Comparison of ENCODE assay signal across 23 cellular contexts in genomic region chr4:7655267-7655548, GRCh38.
DNase-seq lines count a peak whose midpoint lies in the region; ATAC-seq and TF ChIP-seq lines count a peak whose summit lies in the region.
"Had no signal": no experiment of that assay in that cellular context is flagged by ENCODE, and none has a peak within 500 bp of the region (broad histone marks: within the 10 kb centered on the region; RNA-seq: fewer than 3 reads in every experiment).

No MANE protein-coding gene starts in this region.

- H3K9me3 ChIP-seq in BLaER1 (no peaks in the 10 kb centered on the region), ovary (no peaks in the 10 kb centered on the region)
- H3K9me3 ChIP-seq: A549, left ventricle myocardium inferior, psoas muscle, vagina had no signal

- intact Hi-C loops in ovary (cut with DNase I): no loop called here

- H3K4me1 ChIP-seq in BLaER1: peaks cover 70% of the 10 kb centered on the region
- H3K4me1 ChIP-seq in mesendoderm (ENCODE audit: control insufficient read depth, low read depth, low read length): no peaks in the 10 kb centered on the region
- H3K4me1 ChIP-seq in ovary (ENCODE audit: insufficient read depth): peaks cover 44% of the 10 kb centered on the region
- H3K4me1 ChIP-seq: A549, left ventricle myocardium inferior, psoas muscle had no signal

- H3K9ac ChIP-seq in BLaER1 (0 out of 2 replicates have a peak overlapping the region, but pooled peaks have one; percentile 24), mesendoderm (ENCODE audit: low read length) (no peak overlapping the region)

- H3K4me3 ChIP-seq in BLaER1 (no peak overlapping the region), mesendoderm (ENCODE audit: low read length) (no peak overlapping the region), ovary (no peak overlapping the region)
- H3K4me3 ChIP-seq: A549, GM23338, left ventricle myocardium inferior, psoas muscle, vagina had no signal

- H3K18ac ChIP-seq in mesendoderm (ENCODE audit: low read length): no peak overlapping the region

- H3K4me2 ChIP-seq in BLaER1 (peak overlapping the region; percentile 99), mesendoderm (ENCODE audit: low read length) (no peak overlapping the region)
- H3K4me2 ChIP-seq: A549, GM23338 had no signal

- WGBS in mesendoderm (ENCODE audit: extremely low coverage, insufficient coverage, low lambda C conversion rate): no CpG with 5 or more reads among the region's 13 CpGs
- 44 to 73% (median 61%) methylated on average over 13 of the region's 13 CpGs for WGBS in ovary, 3 donors

- no peak overlapping the region for H3K23ac ChIP-seq in mesendoderm (ENCODE audit: low read length)

- ATAC-seq in SK-N-SH treated with all-trans-retinoic acid at 6 μM for 48 hours: peak; percentile 4; the same call in 2 of the 3 replicates
- ATAC-seq: A549; activated CD8-positive, alpha-beta T cell treated with anti-CD3 and anti-CD28 coated beads for 36 hours; GM23338 had no signal

- H4K20me1 ChIP-seq in BLaER1: no peaks in the 10 kb centered on the region

- H3K4ac ChIP-seq in mesendoderm (ENCODE audit: low read depth, low read length): no peak overlapping the region

- no peaks in the 10 kb centered on the region for H3K79me1 ChIP-seq in mesendoderm (ENCODE audit: low read length)

- H3K79me2 ChIP-seq in mesendoderm (ENCODE audit: control insufficient read depth, insufficient read depth, low read length): no peaks in the 10 kb centered on the region

- no peak overlapping the region for H2BK120ac ChIP-seq in mesendoderm (ENCODE audit: low read depth, low read length)

- H2BK15ac ChIP-seq in mesendoderm (replicated peaks; ENCODE audit: low read depth): no peak overlapping the region

- no peak for DNase-seq in mesendoderm
- peak in 1 of 5 donors; percentile 35 for DNase-seq in ovary
- DNase-seq in NCI-H1930 (lab: John Stamatoyannopoulos, UW): no peak
- no peak for DNase-seq in SW 1271 (lab: John Stamatoyannopoulos, UW)
- no peak for DNase-seq in activated CD4-positive, alpha-beta T cell treated with anti-CD3 and anti-CD28 coated beads for 4 hours
- no peak for DNase-seq in central memory CD4-positive, alpha-beta T cell
- DNase-seq: activated CD4-positive, CD25-positive, alpha-beta regulatory T cell treated with anti-CD3 and anti-CD28 coated beads, Interleukin-2, amount 50 U/mL, for 72 hours; activated CD8-positive, alpha-beta T cell treated with anti-CD3 and anti-CD28 coated beads for 36 hours; activated naive CD8-positive, alpha-beta T cell treated with anti-CD3 and anti-CD28 coated beads for 36 hours; DMS153; left ventricle myocardium inferior; NCI-H1092 treated with DMSO at 0.1 percent for 48 hours; NCI-H2029; NCI-H526 treated with DMSO at 0.1 percent for 48 hours; stimulated activated CD4-positive, alpha-beta T cell treated with anti-CD3 and anti-CD28 coated beads, Interleukin-15, amount 100 ng/mL, for 24 hours; stimulated activated naive CD4-positive, alpha-beta T cell; T-helper 1 cell had no signal

- H3K27me3 ChIP-seq in BLaER1 (no peaks in the 10 kb centered on the region), mesendoderm (ENCODE audit: insufficient read depth, low read length, poor library complexity) (no peaks in the 10 kb centered on the region), ovary (no peaks in the 10 kb centered on the region)
- H3K27me3 ChIP-seq: vagina had no signal

- H3K27ac ChIP-seq in BLaER1 (0 out of 2 replicates have a peak overlapping the region, but pooled peaks have one; percentile 29), mesendoderm (ENCODE audit: low read depth, low read length) (no peak overlapping the region), ovary (peak overlapping the region; percentile 41 to 76)
- H3K27ac ChIP-seq: A549, left ventricle myocardium inferior, psoas muscle, vagina had no signal

- peak overlapping the region; percentile 64 for H3K56ac ChIP-seq in mesendoderm (ENCODE audit: low read length)

- no peak overlapping the region for H4K8ac ChIP-seq in mesendoderm (ENCODE audit: low read depth, low read length)

- no peak overlapping the region for H2BK5ac ChIP-seq in mesendoderm (ENCODE audit: low read length)

- H4K5ac ChIP-seq in mesendoderm (ENCODE audit: low read length): no peak overlapping the region

- TF ChIP-seq POLR2A in ovary (IDR thresholded peaks at IDR 0.05): no peak

- no peak overlapping the region for H2AK5ac ChIP-seq in mesendoderm (ENCODE audit: low read length)

- TF ChIP-seq CTCF in ovary (IDR thresholded peaks at IDR 0.05): no peak

- H3K36me3 ChIP-seq in BLaER1 (no peaks in the 10 kb centered on the region), mesendoderm (ENCODE audit: control insufficient read depth, insufficient read depth, low read length) (no peaks in the 10 kb centered on the region), ovary (no peaks in the 10 kb centered on the region)
- H3K36me3 ChIP-seq: left ventricle myocardium inferior, vagina had no signal

- TF ChIP-seq EP300 in ovary (IDR thresholded peaks at IDR 0.05): no peak

TF ChIP-seq in SK-N-SH treated with all-trans-retinoic acid at 6 μM for 48 hours, 23 proteins besides CTCF, POLR2A, EP300 and RAD21:
- TF ChIP-seq ZC3H10 (CRISPR knock-in tag; IDR thresholded peaks at IDR 0.05) (no peak), ESRRG (CRISPR knock-in tag; IDR thresholded peaks at IDR 0.05) (no peak), PATZ1 (CRISPR knock-in tag; IDR thresholded peaks at IDR 0.05; ENCODE audit: borderline replicate concordance) (no peak), TOX (CRISPR knock-in tag; IDR thresholded peaks at IDR 0.05; ENCODE audit: borderline replicate concordance) (no peak), CREB5 (CRISPR knock-in tag; IDR thresholded peaks at IDR 0.05; ENCODE audit: low read depth) (no peak), ISL1 (CRISPR knock-in tag; IDR thresholded peaks at IDR 0.05) (no peak), PPARA (CRISPR knock-in tag; IDR thresholded peaks at IDR 0.05; ENCODE audit: borderline replicate concordance) (no peak), RARB (CRISPR knock-in tag; IDR thresholded peaks at IDR 0.05) (no peak), CSDC2 (CRISPR knock-in tag; IDR thresholded peaks at IDR 0.05) (no peak), SNAI2 (CRISPR knock-in tag; IDR thresholded peaks at IDR 0.05) (no peak), ZFP3 (CRISPR knock-in tag; IDR thresholded peaks at IDR 0.05) (no peak), ZNF8 (CRISPR knock-in tag; IDR thresholded peaks at IDR 0.05) (no peak), TSHZ2 (CRISPR knock-in tag; IDR thresholded peaks at IDR 0.05) (no peak)
TF ChIP-seq in SK-N-SH treated with all-trans-retinoic acid at 6 μM for 48 hours: peak in this region for 0.
